ENCODE assay signal across 1 cellular context in the genomic region with DNA sequence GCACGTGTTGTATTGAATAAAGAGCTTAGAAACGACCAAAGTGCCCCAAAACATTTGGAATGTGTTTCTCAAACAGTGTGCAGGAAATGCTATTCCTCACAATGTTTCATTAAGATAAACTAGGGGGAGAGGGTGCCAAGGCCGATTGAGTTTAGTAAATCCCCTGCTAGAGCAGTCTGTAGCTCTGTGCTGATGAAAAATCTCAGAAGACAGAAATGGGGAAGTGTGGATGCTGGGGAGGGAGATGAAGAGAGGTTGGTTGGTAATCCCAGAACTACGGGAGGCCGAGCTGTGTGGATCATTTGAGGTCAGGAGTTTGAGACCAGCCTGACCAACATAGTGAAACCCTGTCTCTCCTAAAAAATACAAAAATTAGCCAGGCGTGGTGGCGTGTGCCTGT.
TF ChIP-seq lines count a peak whose summit lies in the region.

No MANE protein-coding gene starts in this region.

TF ChIP-seq in GM12878, 131 proteins besides CTCF, POLR2A, EP300 and RAD21:
- TF ChIP-seq EGR1 (IDR thresholded peaks at IDR 0.05; ENCODE audit: borderline replicate concordance in 1 of 2, low read depth in 2 of 2, low read length in 2 of 2), result no peak
- peak; percentile 62; the same call in 1 of the 2 replicates for TF ChIP-seq SPI1 (IDR thresholded peaks at IDR 0.05; ENCODE audit: borderline replicate concordance, insufficient read depth, low read depth, low read length)
- no peak for TF ChIP-seq SMC3 (IDR thresholded peaks at IDR 0.05; ENCODE audit: borderline replicate concordance, low read length)
- TF ChIP-seq PAX8 (IDR thresholded peaks at IDR 0.05), result no peak
- TF ChIP-seq, protein P1, sequence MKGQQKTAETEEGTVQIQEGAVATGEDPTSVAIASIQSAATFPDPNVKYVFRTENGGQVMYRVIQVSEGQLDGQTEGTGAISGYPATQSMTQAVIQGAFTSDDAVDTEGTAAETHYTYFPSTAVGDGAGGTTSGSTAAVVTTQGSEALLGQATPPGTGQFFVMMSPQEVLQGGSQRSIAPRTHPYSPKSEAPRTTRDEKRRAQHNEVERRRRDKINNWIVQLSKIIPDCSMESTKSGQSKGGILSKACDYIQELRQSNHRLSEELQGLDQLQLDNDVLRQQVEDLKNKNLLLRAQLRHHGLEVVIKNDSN (IDR thresholded peaks at IDR 0.05; ENCODE audit: borderline replicate concordance, extremely low read length, insufficient read depth, low read depth, low read length), result no peak
TF ChIP-seq in GM12878: peak in this region for 1.
